10 cellular contexts compared by ENCODE assay signal in the genomic region with DNA sequence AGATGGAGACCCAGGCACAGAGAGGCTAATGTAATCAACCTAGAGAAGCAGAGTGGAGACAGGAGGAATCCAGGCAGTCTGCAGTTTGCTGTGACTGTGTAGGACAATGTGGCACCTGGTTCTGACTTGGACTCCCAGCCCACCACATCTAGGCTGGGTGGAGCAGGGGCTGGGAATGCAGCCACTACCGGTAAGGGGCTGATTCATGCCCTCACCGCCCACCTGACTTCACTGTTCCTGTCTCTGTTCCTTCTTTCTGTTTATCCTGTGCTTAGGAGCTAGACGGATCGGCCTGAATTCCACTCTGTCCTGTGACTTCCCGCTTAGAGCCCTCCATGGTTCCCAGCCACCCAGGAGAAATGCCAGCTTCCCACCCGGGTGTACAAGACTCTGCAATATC. TPM values are rescaled to one million over a fixed set of nuclear protein-coding genes. Genes with fewer than 3 reads are reported as not detected.
DNase-seq lines count a peak whose midpoint lies in the region; ATAC-seq and TF ChIP-seq lines count a peak whose summit lies in the region.
"Had no signal": no experiment of that assay in that cellular context is flagged by ENCODE, and none has a peak within 500 bp of the region (broad histone marks: within the 10 kb centered on the region; RNA-seq: fewer than 3 reads in every experiment).

No MANE protein-coding gene starts in this region.

- ATAC-seq in heart left ventricle (no peak), aorta (ENCODE audit: low FRiP score) (peak; percentile 0), mucosa of descending colon (no peak), left colon (no peak)

- H3K27ac ChIP-seq in right atrium auricular region = peak overlapping the region; percentile 93
- H3K27ac ChIP-seq in heart left ventricle = peak overlapping the region in 6 of 12 donors; percentile 8 to 97 (median 64)
- H3K27ac ChIP-seq in cingulate gyrus (ENCODE audit: low read depth, low read length) = peak overlapping the region; percentile 81
- peak overlapping the region; percentile 99 for H3K27ac ChIP-seq in muscle layer of duodenum (ENCODE audit: low read length)
- peak overlapping the region in 1 of 2 donors; percentile 70 for H3K27ac ChIP-seq in aorta (ENCODE audit: low read depth in 1 of 2, low read length in 2 of 2)

- H3K27me3 ChIP-seq in right atrium auricular region = no peaks in the 10 kb centered on the region
- H3K27me3 ChIP-seq in heart left ventricle = peaks cover 0 to 14% (median 0%) of the 10 kb centered on the region in 9 donors
- H3K27me3 ChIP-seq in muscle layer of duodenum (ENCODE audit: low read depth, low read length) = peaks cover 4% of the 10 kb centered on the region
- no peaks in the 10 kb centered on the region for H3K27me3 ChIP-seq in aorta (ENCODE audit: control insufficient read depth in 1 of 2, insufficient read depth in 2 of 2, low read length in 1 of 2)

- TF ChIP-seq POLR2A in heart left ventricle (IDR thresholded peaks at IDR 0.05) = no peak

- H3K4me1 ChIP-seq in right atrium auricular region (peaks cover 0 to 89% of the 10 kb centered on the region in 2 donors), heart left ventricle (peaks cover 0 to 73% (median 42%) of the 10 kb centered on the region in 12 donors), muscle layer of duodenum (ENCODE audit: control insufficient read depth in 1 of 2, insufficient read depth in 2 of 2, low read length in 2 of 2) (peaks cover 19 to 38% of the 10 kb centered on the region in 2 donors), aorta (ENCODE audit: control insufficient read depth in 1 of 2, insufficient read depth in 2 of 2, low read length in 2 of 2) (no peaks in the 10 kb centered on the region), mucosa of descending colon (ENCODE audit: low read depth) (peaks cover 6% of the 10 kb centered on the region)

- H3K4me3 ChIP-seq in right atrium auricular region (peak overlapping the region in 1 of 2 donors; percentile 68), heart left ventricle (no peak overlapping the region), muscle layer of duodenum (ENCODE audit: low read depth in 1 of 2, low read length in 2 of 2) (peak overlapping the region; percentile 64 to 83), aorta (ENCODE audit: low read length in 2 of 2) (no peak overlapping the region), mucosa of descending colon (no peak overlapping the region)

- DNase-seq in right atrium auricular region (ENCODE audit: low spot score) (no peak), heart left ventricle (no peak), aorta (peak in 1 of 2 donors; percentile 70), mucosa of descending colon (no peak), left colon (no peak), DMS153 (lab: John Stamatoyannopoulos, UW) (no peak)
- DNase-seq: T-helper 2 cell had no signal

- H3K9me3 ChIP-seq in right atrium auricular region = no peaks in the 10 kb centered on the region
- H3K9me3 ChIP-seq in heart left ventricle = no peaks in the 10 kb centered on the region
- no peaks in the 10 kb centered on the region for H3K9me3 ChIP-seq in muscle layer of duodenum (ENCODE audit: control insufficient read depth in 1 of 2, low read length in 2 of 2)
- H3K9me3 ChIP-seq in aorta (ENCODE audit: control insufficient read depth, low read length) = no peaks in the 10 kb centered on the region
- no peaks in the 10 kb centered on the region for H3K9me3 ChIP-seq in mucosa of descending colon

- TF ChIP-seq CTCF in right atrium auricular region (IDR thresholded peaks at IDR 0.05) (no peak), heart left ventricle (IDR thresholded peaks at IDR 0.05) (no peak), mucosa of descending colon (IDR thresholded peaks at IDR 0.05) (no peak)

- peaks cover 3% of the 10 kb centered on the region for H3K36me3 ChIP-seq in right atrium auricular region
- H3K36me3 ChIP-seq in heart left ventricle = peaks cover 0 to 6% (median 0%) of the 10 kb centered on the region in 9 donors
- peaks cover 0 to 11% of the 10 kb centered on the region in 2 donors for H3K36me3 ChIP-seq in muscle layer of duodenum (ENCODE audit: control insufficient read depth in 1 of 2, insufficient read depth in 2 of 2, low read length in 2 of 2)
- no peaks in the 10 kb centered on the region for H3K36me3 ChIP-seq in aorta (ENCODE audit: control insufficient read depth in 1 of 2, insufficient read depth in 2 of 2, low read length in 1 of 2)
- no peaks in the 10 kb centered on the region for H3K36me3 ChIP-seq in mucosa of descending colon (ENCODE audit: low read depth)

- 60 to 74% (median 71%) methylated on average over 6 of the region's 6 CpGs for WGBS in heart left ventricle, 4 donors
- whole genome bisulfite sequencing in aorta, 2 donors = 41 to 54% methylated on average over 6 of the region's 6 CpGs

- intact Hi-C loops in heart left ventricle (cut with DNase I) (no loop called here), aorta (cut with DNase I) (loop anchor here in 1 of 2 donors (10.0 kb wide), 1 partner anchor 235 kb away; the partner anchor contains the start of gene IRF1), mucosa of descending colon (cut with DNase I, micrococcal nuclease) (no loop called here), left colon (cut with DNase I, micrococcal nuclease) (no loop called here)

RNA-seq across cellular contexts. Expression of gene PDLIM4, which starts 2.6 kb away (rescaled TPM):
- total RNA-seq in right atrium auricular region (10 to 100 TPM; 13.4 to 96.7 TPM), heart left ventricle (10 to 100 TPM in 3 of 9 donors, 1 to 10 TPM in 6; 2.4 to 16.9 (median 8.1) TPM), aorta (10 to 100 TPM; 51.5 to 70.9 TPM), mucosa of descending colon (10 to 100 TPM in 1 of 3 donors, 1 to 10 TPM in 2; 5.1 to 59.0 (median 5.6) TPM), left colon (10 to 100 TPM in 1 of 2 donors, 1 to 10 TPM in 1; 1.5 to 11.9 TPM)
- polyA plus RNA-seq in heart left ventricle (1 to 10 TPM; 5.1 to 9.1 TPM), aorta (10 to 100 TPM; 12.8 to 23.3 TPM)
- total RNA-seq: CD8-positive, alpha-beta T cell had no signal

RNA-seq across cellular contexts. Expression of gene P4HA2, which starts 32.4 kb away (rescaled TPM):
- total RNA-seq in right atrium auricular region (10 to 100 TPM; 60.5 to 65.4 TPM), heart left ventricle (10 to 100 TPM; 41.2 to 80.7 (median 55.7) TPM), aorta (10 to 100 TPM; 39.8 to 68.1 TPM), mucosa of descending colon (10 to 100 TPM; 47.0 to 65.0 (median 56.1) TPM), left colon (10 to 100 TPM; 56.7 to 69.4 TPM)
- polyA plus RNA-seq in heart left ventricle (100 to 1,000 TPM in 1 of 2 donors, 10 to 100 TPM in 1; 44.3 to 140 TPM), aorta (10 to 100 TPM; 19.2 to 29.5 TPM)
- total RNA-seq: CD8-positive, alpha-beta T cell had no signal

RNA-seq across cellular contexts. Expression of gene SLC22A4, which starts 34.1 kb away (rescaled TPM):
- total RNA-seq in right atrium auricular region (1 to 10 TPM; 1.5 to 2.8 TPM), heart left ventricle (1 to 10 TPM in 8 of 9 donors, under 1 TPM in 1; 0.83 to 4.9 (median 2.2) TPM), aorta (1 to 10 TPM; 4.6 to 5.5 TPM), mucosa of descending colon (10 to 100 TPM in 1 of 3 donors, 1 to 10 TPM in 2; 2.7 to 13.4 (median 3.6) TPM), left colon (1 to 10 TPM; 3.8 to 7.3 TPM)
- polyA plus RNA-seq in heart left ventricle (1 to 10 TPM in 1 of 2 donors, under 1 TPM in 1; 0.30 to 3.7 TPM), aorta (1 to 10 TPM; 1.3 to 1.7 TPM)

Comparison
In these comparisons a context has a peak if more than half of its experiments do, and no peak if none do; other contexts are left out.
1. H3K4me3 ChIP-seq: peak in muscle layer of duodenum (2 of 2); none in heart left ventricle (0 of 12), aorta (0 of 2) and mucosa of descending colon (single experiment).